8 cellular contexts compared by ENCODE assay signal in genomic region chr11:62555464-62556092, GRCh38. TPM values are rescaled to one million over a fixed set of nuclear protein-coding genes. Genes with fewer than 3 reads are reported as not detected.
DNase-seq lines count a peak whose midpoint lies in the region; ATAC-seq, FAIRE-seq and TF ChIP-seq lines count a peak whose summit lies in the region.

No MANE protein-coding gene starts in this region.

- peaks cover 5 to 44% of the 10 kb centered on the region in 2 donors for H3K4me1 ChIP-seq in esophagus (ENCODE audit: control insufficient read depth in 2 of 2, insufficient read depth in 2 of 2, low read length in 1 of 2)
- peaks cover 18 to 53% (median 44%) of the 10 kb centered on the region in 3 donors for H3K4me1 ChIP-seq in pancreas

- POLR2A ChIA-PET in AG04450 (lab: Yijun Ruan, JAX) = interaction anchor here (0.5 to 4.6 kb wide), 7 partner anchors 9 to 166 kb away, joined by 3 to 28 read pairs (median 3); partner anchors contain the start of genes AHNAK, EEF1G and INTS5

- H3K36me3 ChIP-seq in esophagus (ENCODE audit: control insufficient read depth in 2 of 2, insufficient read depth in 2 of 2, low read length in 1 of 2) (peaks cover 4 to 12% of the 10 kb centered on the region in 2 donors), pancreas (peaks cover 0 to 19% (median 10%) of the 10 kb centered on the region in 3 donors)

- H3K4me3 ChIP-seq in AG04450 (ENCODE audit: low read depth, low read length) = peak overlapping the region; percentile 25; the same call in 1 of the 2 replicates
- H3K4me3 ChIP-seq in esophagus (ENCODE audit: low read depth in 1 of 2, low read length in 2 of 2) = peak overlapping the region; percentile 7 to 10
- H3K4me3 ChIP-seq in pancreas = no peak overlapping the region

- DNase-seq in AG04450 (ENCODE audit: low read depth, low spot score) (no peak), KBM-7 (peak; percentile 96), pancreas (no peak), NCI-H1092 treated with DMSO at 0.1 percent for 48 hours (lab: John Stamatoyannopoulos, UW) (no peak), NCI-H510A treated with DMSO at 0.1 percent for 48 hours (lab: John Stamatoyannopoulos, UW) (no peak)
- DNase-seq in activated CD4-positive, alpha-beta T cell treated with anti-CD3 and anti-CD28 coated beads for 48 hours = peak; percentile 54

- TF ChIP-seq CTCF in AG04450 (IDR thresholded peaks at IDR 0.05; ENCODE audit: low read depth, low read length) = no peak
- TF ChIP-seq CTCF in pancreas (IDR thresholded peaks at IDR 0.05) = no peak

- no peaks in the 10 kb centered on the region; the same call in 1 of the 2 replicates for H3K9me3 ChIP-seq in AG04450 (ENCODE audit: control insufficient read depth, insufficient read depth, low read length)
- H3K9me3 ChIP-seq in esophagus (ENCODE audit: control insufficient read depth in 2 of 2, insufficient read depth in 1 of 2, low read depth in 1 of 2, low read length in 1 of 2) = no peaks in the 10 kb centered on the region
- H3K9me3 ChIP-seq in pancreas = no peaks in the 10 kb centered on the region

- CTCF ChIA-PET in AG04450 (lab: Charles Lee) = interaction anchor here (1.0 to 7.1 kb wide), 3 partner anchors 11 to 161 kb away, joined by 4 to 101 read pairs (median 7); partner anchors contain the start of gene AHNAK

- H3K27ac ChIP-seq in AG04450 (ENCODE audit: low read depth, low read length) (peak overlapping the region; percentile 87), esophagus (ENCODE audit: low read depth in 2 of 2, low read length in 1 of 2) (peak overlapping the region; percentile 100), pancreas (peak overlapping the region; percentile 22 to 93 (median 68))

- FAIRE-seq in pancreas (lab: Jason Lieb, UNC) = no peak

- ATAC-seq in GM19043 (IDR thresholded peaks at IDR 0.05; ENCODE audit: low read depth, unreplicated experiment) (peak; percentile 29), pancreas (peak in 1 of 4 donors; percentile 7)

- H3K27me3 ChIP-seq in AG04450 (ENCODE audit: control insufficient read depth, insufficient read depth, low read length) (no peaks in the 10 kb centered on the region), esophagus (ENCODE audit: control insufficient read depth in 1 of 2, insufficient read depth in 2 of 2, low read length in 2 of 2) (no peaks in the 10 kb centered on the region), pancreas (no peaks in the 10 kb centered on the region)

- intact Hi-C loops in pancreas (cut with DNase I) = loop anchor here in 1 of 3 donors (2.0 kb wide), 1 partner anchor 17 kb away; the partner anchor contains the start of gene EEF1G

- in situ Hi-C loops in KBM-7 (cut with MboI; ENCODE audit: low pct_unique_long_range_greater_than_20kb, low sequenced_read_pairs) = no loop called here

- 9 to 11% methylated on average over 4 of the region's 4 CpGs for WGBS in esophagus, 2 donors
- 29 to 30% methylated on average over 4 of the region's 4 CpGs for WGBS in pancreas, 2 donors

RNA-seq across cellular contexts. Expression of gene AHNAK, which starts 9.0 kb away (rescaled TPM):
- polyA plus RNA-seq in AG04450 (2011; rRNA removed) = 231 and 243 TPM in 2 replicates
- 780 and 843 TPM in 2 replicates for polyA minus RNA-seq in AG04450 (2011; rRNA and poly(A)+ RNA removed)
- 100 to 1,000 TPM; 168 to 195 TPM for polyA plus RNA-seq in esophagus
- total RNA-seq in pancreas = 100 to 1,000 TPM in 1 of 6 donors, 10 to 100 TPM in 5; 53.2 to 163 (median 77.2) TPM
- polyA plus RNA-seq in pancreas = 10 to 100 TPM; 18.7 to 32.5 TPM

RNA-seq across cellular contexts. Expression of gene EEF1G, which starts 18.1 kb away (rescaled TPM):
- 2,186 and 2,474 TPM in 2 replicates for polyA plus RNA-seq in AG04450 (2011; rRNA removed)
- polyA minus RNA-seq in AG04450 (2011; rRNA and poly(A)+ RNA removed) = 1,515 and 1,839 TPM in 2 replicates
- 1,000 to 10,000 TPM in 1 of 2 donors, 100 to 1,000 TPM in 1; 884 to 1,495 TPM for polyA plus RNA-seq in esophagus
- 1,000 to 10,000 TPM in 4 of 6 donors, 100 to 1,000 TPM in 2; 723 to 1,171 (median 1,053) TPM for total RNA-seq in pancreas
- 100 to 1,000 TPM; 630 to 745 TPM for polyA plus RNA-seq in pancreas

RNA-seq across cellular contexts. Expression of gene TUT1, which starts 35.7 kb away (rescaled TPM):
- 7.8 and 9.0 TPM in 2 replicates for polyA plus RNA-seq in AG04450 (2011; rRNA removed)
- 6.3 and 6.4 TPM in 2 replicates for polyA minus RNA-seq in AG04450 (2011; rRNA and poly(A)+ RNA removed)
- 10 to 100 TPM in 1 of 2 donors, 1 to 10 TPM in 1; 9.0 to 15.2 TPM for polyA plus RNA-seq in esophagus
- total RNA-seq in pancreas = 10 to 100 TPM; 12.0 to 20.3 (median 14.6) TPM
- 10 to 100 TPM; 24.6 to 33.4 TPM for polyA plus RNA-seq in pancreas

RNA-seq across cellular contexts. Expression of gene MTA2, which starts 46.1 kb away (rescaled TPM):
- polyA plus RNA-seq in AG04450 (2011; rRNA removed) (22.9 and 36.7 TPM in 2 replicates), esophagus (10 to 100 TPM; 76.2 to 90.4 TPM), pancreas (10 to 100 TPM; 28.7 to 42.3 TPM)
- polyA minus RNA-seq in AG04450 (2011; rRNA and poly(A)+ RNA removed) = 63.1 and 79.4 TPM in 2 replicates
- 10 to 100 TPM; 14.7 to 35.6 (median 23.0) TPM for total RNA-seq in pancreas

RNA-seq across cellular contexts. Expression of gene EML3, which starts 57.0 kb away (rescaled TPM):
- polyA plus RNA-seq in AG04450 (2011; rRNA removed) (17.1 and 18.6 TPM in 2 replicates), esophagus (100 to 1,000 TPM in 1 of 2 donors, 10 to 100 TPM in 1; 79.0 to 107 TPM), pancreas (10 to 100 TPM; 70.7 to 86.4 TPM)
- polyA minus RNA-seq in AG04450 (2011; rRNA and poly(A)+ RNA removed) = 15.8 and 18.9 TPM in 2 replicates
- total RNA-seq in pancreas = 10 to 100 TPM; 22.0 to 34.1 (median 23.4) TPM

Comparison
In these comparisons a context has a peak if more than half of its experiments do, and no peak if none do; other contexts are left out.
1. DNase-seq: peak in KBM-7 (single experiment) and activated CD4-positive, alpha-beta T cell treated with anti-CD3 and anti-CD28 coated beads for 48 hours (single experiment); none in AG04450 (single experiment), pancreas (0 of 6), NCI-H1092 treated with DMSO at 0.1 percent for 48 hours (single experiment) and NCI-H510A treated with DMSO at 0.1 percent for 48 hours (single experiment).
2. H3K4me3 ChIP-seq: peak in AG04450 (single experiment) and esophagus (2 of 2); none in pancreas (0 of 4).
3. Peak in every context shown above with its lines, with median percentiles within 50 percentile points of each other: H3K27ac ChIP-seq.